In genomic region chr7:112249967-112250366, GRCh38 we compare ENCODE assay signal across 1 cellular context.
A peak's percentile ranks its signal among the peaks of the same experiment; 100 is the strongest.
TF ChIP-seq lines count a peak whose summit lies in the region.

No MANE protein-coding gene starts in this region.

TF ChIP-seq in GM23338, 12 proteins besides CTCF, POLR2A, EP300 and RAD21:
- 0 out of 2 replicates have a peak, but pooled peaks have one; percentile 7 for TF ChIP-seq ZNF462 (CRISPR knock-in tag; IDR thresholded peaks at IDR 0.05)
- TF ChIP-seq POLR2AphosphoS5 (IDR thresholded peaks at IDR 0.05; ENCODE audit: low read depth), result peak; percentile 47; the same call in 1 of the 2 replicates
- TF ChIP-seq NANOG (IDR thresholded peaks at IDR 0.05; ENCODE audit: borderline replicate concordance), result peak; percentile 47; the same call in 1 of the 2 replicates
- TF ChIP-seq CREB1 (CRISPR knock-in tag; IDR thresholded peaks at IDR 0.05; ENCODE audit: low read depth), result 0 out of 2 replicates have a peak, but pooled peaks have one; percentile 15
